9 cellular contexts compared by ENCODE assay signal in genomic region chr4:36325499-36325898, GRCh38. TPM values are rescaled to one million over a fixed set of nuclear protein-coding genes. Genes with fewer than 3 reads are reported as not detected.
DNase-seq lines count a peak whose midpoint lies in the region; ATAC-seq and TF ChIP-seq lines count a peak whose summit lies in the region.
"Had no signal": no experiment of that assay in that cellular context is flagged by ENCODE, and none has a peak within 500 bp of the region (broad histone marks: within the 10 kb centered on the region; RNA-seq: fewer than 3 reads in every experiment).

No MANE protein-coding gene starts in this region.

- intact Hi-C loops in Calu3 (cut with micrococcal nuclease; ENCODE audit: unreplicated experiment) = no loop called here

- no peak for DNase-seq in activated naive CD8-positive, alpha-beta T cell treated with anti-CD3 and anti-CD28 coated beads, Interleukin-2, amount 50 U/mL, for 24 hours
- DNase-seq in Calu3 = no peak
- no peak for DNase-seq in left lobe of liver (ENCODE audit: low spot score)
- no peak for DNase-seq in NCI-H2171 treated with DMSO at 0.1 percent for 48 hours (lab: John Stamatoyannopoulos, UW)
- DNase-seq in NCI-H2107 (lab: John Stamatoyannopoulos, UW) = no peak
- DNase-seq: right cardiac atrium had no signal

- ATAC-seq in GM18502 (IDR thresholded peaks at IDR 0.05; ENCODE audit: poor library complexity, unreplicated experiment) (peak; percentile 90), GM21367 (IDR thresholded peaks at IDR 0.05; ENCODE audit: unreplicated experiment) (peak; percentile 68), HG03342 (IDR thresholded peaks at IDR 0.05; ENCODE audit: unreplicated experiment) (peak; percentile 85), left lobe of liver (no peak)
- peak; percentile 29 for ATAC-seq in activated naive CD8-positive, alpha-beta T cell treated with anti-CD3 and anti-CD28 coated beads, Interleukin-2, amount 50 U/mL, for 24 hours
- ATAC-seq: right cardiac atrium had no signal

- BruUV-seq in Calu3 (replicated peaks; lab: Mats Ljungman, UMichigan) = no TSS peak

- H3K36me3 Mint-ChIP-seq in activated naive CD8-positive, alpha-beta T cell treated with anti-CD3 and anti-CD28 coated beads, Interleukin-2, amount 50 U/mL, for 24 hours (ENCODE audit: low read depth) = no peaks in the 10 kb centered on the region
- no peaks in the 10 kb centered on the region for H3K36me3 Mint-ChIP-seq in Calu3 (ENCODE audit: insufficient read depth, unreplicated experiment)

- no peaks in the 10 kb centered on the region for H3K9me3 Mint-ChIP-seq in activated naive CD8-positive, alpha-beta T cell treated with anti-CD3 and anti-CD28 coated beads, Interleukin-2, amount 50 U/mL, for 24 hours
- no peaks in the 10 kb centered on the region for H3K9me3 Mint-ChIP-seq in Calu3 (ENCODE audit: low read depth, unreplicated experiment)

- H3K27ac Mint-ChIP-seq in activated naive CD8-positive, alpha-beta T cell treated with anti-CD3 and anti-CD28 coated beads, Interleukin-2, amount 50 U/mL, for 24 hours = peak overlapping the region; percentile 75
- H3K27ac Mint-ChIP-seq in Calu3 (ENCODE audit: unreplicated experiment) = no peak overlapping the region

- no peak for TF ChIP-seq CTCF in Calu3 (IDR thresholded peaks at IDR 0.05; ENCODE audit: unreplicated experiment)

- CTCF ChIA-PET in Calu3 (lab: Charles Lee) = no interaction called here

- H3K27me3 Mint-ChIP-seq in activated naive CD8-positive, alpha-beta T cell treated with anti-CD3 and anti-CD28 coated beads, Interleukin-2, amount 50 U/mL, for 24 hours = no peaks in the 10 kb centered on the region
- H3K27me3 Mint-ChIP-seq in Calu3 (ENCODE audit: unreplicated experiment) = no peaks in the 10 kb centered on the region

- H3K4me3 Mint-ChIP-seq in activated naive CD8-positive, alpha-beta T cell treated with anti-CD3 and anti-CD28 coated beads, Interleukin-2, amount 50 U/mL, for 24 hours = no peak overlapping the region
- no peak overlapping the region for H3K4me3 Mint-ChIP-seq in Calu3 (ENCODE audit: low read depth, unreplicated experiment)

- H3K4me1 Mint-ChIP-seq in activated naive CD8-positive, alpha-beta T cell treated with anti-CD3 and anti-CD28 coated beads, Interleukin-2, amount 50 U/mL, for 24 hours = peaks cover 67% of the 10 kb centered on the region
- H3K4me1 Mint-ChIP-seq in Calu3 (ENCODE audit: low read depth, unreplicated experiment) = peaks cover 11% of the 10 kb centered on the region

RNA-seq across cellular contexts. Expression of gene DTHD1, which starts 44.1 kb away (rescaled TPM):
- total RNA-seq in Calu3 (2022) (not detected in 2 replicates), left lobe of liver (0.05 TPM)
